Comparison of ENCODE assay signal across 10 cellular contexts in genomic region chr9:34588671-34589370, GRCh38. TPM values are rescaled to one million over a fixed set of nuclear protein-coding genes. Genes with fewer than 3 reads are reported as not detected.
A peak's percentile ranks its signal among the peaks of the same experiment; 100 is the strongest.
DNase-seq lines count a peak whose midpoint lies in the region; ATAC-seq and TF ChIP-seq lines count a peak whose summit lies in the region.
"Had no signal": no experiment of that assay in that cellular context is flagged by ENCODE, and none has a peak within 500 bp of the region (broad histone marks: within the 10 kb centered on the region; RNA-seq: fewer than 3 reads in every experiment).

No MANE protein-coding gene starts in this region.

- H3K56ac ChIP-seq in IMR-90 (ENCODE audit: extremely low read depth, insufficient read depth, low read length) = no peak overlapping the region

- H2BK5ac ChIP-seq in IMR-90 (ENCODE audit: low read depth, low read length, poor library complexity, severe bottlenecking) = no peak overlapping the region

- H3K9me1 ChIP-seq in IMR-90 (ENCODE audit: insufficient read depth, low read length) = no peaks in the 10 kb centered on the region

- no peak overlapping the region for H3K9ac ChIP-seq in BLaER1 treated with 17β-estradiol and CSF1 and Interleukin-3, amounts not matched to agents 10 nM and 100 nM
- H3K9ac ChIP-seq in IMR-90 (ENCODE audit: low read depth, low read length) (no peak overlapping the region), duodenal mucosa (ENCODE audit: low read depth in 1 of 2, low read length in 2 of 2) (no peak overlapping the region)

- H3K27me3 ChIP-seq in BLaER1 treated with 17β-estradiol and CSF1 and Interleukin-3, amounts not matched to agents 10 nM and 100 nM = peaks cover 88 to 100% (median 97%) of the 10 kb centered on the region in 11 experiments
- H3K27me3 ChIP-seq in IMR-90 (ENCODE audit: control insufficient read depth, insufficient read depth, low read length) (peaks cover 95% of the 10 kb centered on the region), duodenal mucosa (ENCODE audit: control insufficient read depth in 1 of 2, insufficient read depth in 2 of 2, low read length in 2 of 2) (peaks cover 70 to 77% of the 10 kb centered on the region in 2 donors)

- no peak overlapping the region for H4K8ac ChIP-seq in IMR-90 (ENCODE audit: low read depth in 2 of 2, low read length in 2 of 2)

- no peak for TF ChIP-seq POLR2A in IMR-90 (IDR thresholded peaks at IDR 0.05; ENCODE audit: low read depth, low read length)

- H3K9me3 Mint-ChIP-seq in nephron progenitor cell = no peaks in the 10 kb centered on the region

- TF ChIP-seq RAD21 in IMR-90 (IDR thresholded peaks at IDR 0.05; ENCODE audit: low read length) = no peak

- POLR2A ChIA-PET in IMR-90 (lab: Charles Lee; ENCODE audit: unreplicated experiment) = no interaction called here

- peaks cover 48% of the 10 kb centered on the region for H3K27me3 Mint-ChIP-seq in nephron progenitor cell (ENCODE audit: low read depth, poor library complexity)

- peaks cover 0 to 87% (median 61%) of the 10 kb centered on the region in 11 experiments; a peak in 19 of 22 replicates for H4K20me1 ChIP-seq in BLaER1 treated with 17β-estradiol and CSF1 and Interleukin-3, amounts not matched to agents 10 nM and 100 nM
- H4K20me1 ChIP-seq in IMR-90 (ENCODE audit: insufficient read depth, low read length) = peaks cover 8% of the 10 kb centered on the region

- peaks cover 59 to 66% (median 63%) of the 10 kb centered on the region in 10 experiments for H3K4me1 ChIP-seq in BLaER1 treated with 17β-estradiol and CSF1 and Interleukin-3, amounts not matched to agents 10 nM and 100 nM
- H3K4me1 ChIP-seq in IMR-90 (ENCODE audit: control insufficient read depth, insufficient read depth, low read length) (no peaks in the 10 kb centered on the region; the same call in 1 of the 2 replicates), duodenal mucosa (ENCODE audit: control insufficient read depth in 1 of 2, insufficient read depth in 2 of 2, low read length in 2 of 2) (peaks cover 26 to 37% of the 10 kb centered on the region in 2 donors)

- H2BK120ac ChIP-seq in IMR-90 (ENCODE audit: low read depth, low read length) = no peak overlapping the region

- H3K4me1 Mint-ChIP-seq in nephron progenitor cell = peaks cover 78% of the 10 kb centered on the region

- H3K23ac ChIP-seq in IMR-90 (ENCODE audit: low read depth, low read length) = peak overlapping the region; percentile 73; the same call in 1 of the 2 replicates

- no peak overlapping the region for H2AK5ac ChIP-seq in IMR-90 (ENCODE audit: low read depth, low read length)

- no peak overlapping the region for H2AK9ac ChIP-seq in IMR-90 (replicated peaks; ENCODE audit: low read depth, low read length, poor library complexity)

- no peak overlapping the region for H2BK15ac ChIP-seq in IMR-90 (ENCODE audit: low read depth, low read length)

- 2% methylated on average over 10 of the region's 51 CpGs; no CpG with 5 or more reads in 1 of the 2 experiments for WGBS in IMR-90 (ENCODE audit: extremely low coverage in 2 of 2, insufficient read length in 1 of 2), 2 experiments

- intact Hi-C loops in IMR-90 (cut with micrococcal nuclease) = no loop called here

- no peak overlapping the region for H4K5ac ChIP-seq in IMR-90 (ENCODE audit: low read depth, low read length)

- peak overlapping the region; percentile 81 to 96 (median 89) for H3K4me2 ChIP-seq in BLaER1 treated with 17β-estradiol and CSF1 and Interleukin-3, amounts not matched to agents 10 nM and 100 nM
- no peak overlapping the region for H3K4me2 ChIP-seq in IMR-90 (ENCODE audit: low read depth, low read length)

- CTCF ChIA-PET in IMR-90 (lab: Yijun Ruan, JAX) = interaction anchor here (1.6 kb wide), 1 partner anchor 185 kb away, joined by 5 read pairs; no protein-coding TSS in a partner anchor

- H3K79me1 ChIP-seq in IMR-90 (ENCODE audit: low read depth in 1 of 2, low read length in 2 of 2) = no peaks in the 10 kb centered on the region

- peak overlapping the region; percentile 63 for H3K27ac Mint-ChIP-seq in nephron progenitor cell

- TF ChIP-seq CTCF in IMR-90 (conservative IDR thresholded peaks at IDR 0.05; ENCODE audit: low read depth, low read length) (no peak), nephron progenitor cell (IDR thresholded peaks at IDR 0.05) (no peak)

- no peak overlapping the region for H3K18ac ChIP-seq in IMR-90 (ENCODE audit: low read depth, low read length)

- H3K36me3 Mint-ChIP-seq in nephron progenitor cell (ENCODE audit: low read depth) = no peaks in the 10 kb centered on the region

- H2BK20ac ChIP-seq in IMR-90 (ENCODE audit: low read depth, low read length) = no peak overlapping the region

- no peak for ATAC-seq in IMR-90 (ENCODE audit: low read depth)
- ATAC-seq in HG02610 (IDR thresholded peaks at IDR 0.05; ENCODE audit: unreplicated experiment) = no peak
- no peak for ATAC-seq in HG03521 (IDR thresholded peaks at IDR 0.05; ENCODE audit: unreplicated experiment)
- ATAC-seq in HG03108 (IDR thresholded peaks at IDR 0.05; ENCODE audit: unreplicated experiment) = no peak

- peak overlapping the region; percentile 97 for H3K4me3 Mint-ChIP-seq in nephron progenitor cell

- no peak overlapping the region for H3K14ac ChIP-seq in IMR-90 (replicated peaks; ENCODE audit: low read depth, low read length)

- in situ Hi-C loops in IMR-90 (cut with MboI; ENCODE audit: low sequenced_read_pairs) = no loop called here

- peak overlapping the region; percentile 42 to 69 (median 59); a peak in 16 of 20 replicates for H3K4me3 ChIP-seq in BLaER1 treated with 17β-estradiol and CSF1 and Interleukin-3, amounts not matched to agents 10 nM and 100 nM
- H3K4me3 ChIP-seq in IMR-90 (ENCODE audit: insufficient read depth, low read depth, low read length) (no peak overlapping the region), duodenal mucosa (ENCODE audit: low read depth in 1 of 2, low read length in 2 of 2) (peak overlapping the region; percentile 27 to 40)

- H3K4ac ChIP-seq in IMR-90 (ENCODE audit: low read depth, low read length) = no peak overlapping the region

- dilution Hi-C loops in IMR-90 (cut with HindIII; ENCODE audit: low sequenced_read_pairs, unreplicated experiment) = no loop called here

- 0 out of 22 replicates have a peak, but pooled peaks cover 0 to 5% (median 0%) of the 10 kb centered on the region in 11 experiments for H3K9me3 ChIP-seq in BLaER1 treated with 17β-estradiol and CSF1 and Interleukin-3, amounts not matched to agents 10 nM and 100 nM (replicated peaks in 1 of 11)
- H3K9me3 ChIP-seq in IMR-90 (ENCODE audit: control insufficient read depth, insufficient read depth, low read length) (no peaks in the 10 kb centered on the region), duodenal mucosa (ENCODE audit: control insufficient read depth in 1 of 2, low read length in 2 of 2) (no peaks in the 10 kb centered on the region)

- H4K91ac ChIP-seq in IMR-90 (ENCODE audit: insufficient read depth, low read depth, low read length) = no peak overlapping the region

- H3K36me3 ChIP-seq in BLaER1 treated with 17β-estradiol and CSF1 and Interleukin-3, amounts not matched to agents 10 nM and 100 nM = no peaks in the 10 kb centered on the region
- H3K36me3 ChIP-seq in IMR-90 (ENCODE audit: control insufficient read depth, insufficient read depth, low read length) = no peaks in the 10 kb centered on the region
- H3K36me3 ChIP-seq in duodenal mucosa (ENCODE audit: control insufficient read depth in 1 of 2, insufficient read depth in 2 of 2, low read length in 2 of 2) = no peaks in the 10 kb centered on the region

- BruUV-seq in IMR-90 (replicated peaks; lab: Mats Ljungman, UMichigan) = no TSS peak

- H2AFZ ChIP-seq in IMR-90 (replicated peaks; ENCODE audit: low read length, poor library complexity) = no peak overlapping the region

- no peak overlapping the region for H3K27ac ChIP-seq in BLaER1 treated with 17β-estradiol and CSF1 and Interleukin-3, amounts not matched to agents 10 nM and 100 nM
- H3K27ac ChIP-seq in IMR-90 (ENCODE audit: insufficient read depth, low read length) (no peak overlapping the region), duodenal mucosa (ENCODE audit: low read depth, low read length) (no peak overlapping the region)

- DNase-seq in IMR-90 = no peak
- peak; percentile 45 for DNase-seq in nephron progenitor cell
- no peak for DNase-seq in HT-29 (ENCODE audit: low spot score)
- DNase-seq: mammary epithelial cell had no signal

TF ChIP-seq in IMR-90, 13 proteins besides CTCF, POLR2A, EP300 and RAD21:
- TF ChIP-seq NFE2L2 (IDR thresholded peaks at IDR 0.05; ENCODE audit: low read depth, low read length) (no peak), BHLHE40 (IDR thresholded peaks at IDR 0.05; ENCODE audit: low read depth, low read length) (no peak), MAFK (IDR thresholded peaks at IDR 0.05; ENCODE audit: low read depth, low read length) (no peak)

RNA-seq across cellular contexts. Expression of gene CNTFR, which starts 0.7 kb away (rescaled TPM):
- total RNA-seq in IMR-90 (2012; rRNA removed) = not detected in 2 replicates
- not detected in 2 replicates for polyA plus RNA-seq in IMR-90 (2012; rRNA removed)
- 0.02 TPM in 1 of 2 replicates, not detected in the other for polyA plus RNA-seq in IMR-90 (2012; cell fraction: cytosol; rRNA removed)
- not detected in 2 replicates for polyA plus RNA-seq in IMR-90 (2012; cell fraction: nucleus; rRNA removed; ENCODE audit: low replicate concordance)
- total RNA-seq in HT-29 (2014; rRNA removed; shearing (Covaris generic)) = not detected in 2 replicates
- total RNA-seq: mammary epithelial cell, OCI-LY7 had no signal
- polyA plus RNA-seq: mammary epithelial cell had no signal

RNA-seq across cellular contexts. Expression of gene RPP25L, which starts 23.1 kb away (rescaled TPM):
- total RNA-seq in IMR-90 (2012; rRNA removed) = 13.3 and 20.4 TPM in 2 replicates
- polyA plus RNA-seq in IMR-90 (2012; rRNA removed) = 26.3 and 27.6 TPM in 2 replicates
- 39.7 and 47.9 TPM in 2 replicates for polyA plus RNA-seq in IMR-90 (2012; cell fraction: cytosol; rRNA removed)
- 8.7 and 19.9 TPM in 2 replicates for polyA plus RNA-seq in IMR-90 (2012; cell fraction: nucleus; rRNA removed; ENCODE audit: low replicate concordance)
- 48.7 and 67.6 TPM in 2 replicates for total RNA-seq in HT-29 (2014; rRNA removed; shearing (Covaris generic))

RNA-seq across cellular contexts. Expression of gene DCTN3, which starts 31.5 kb away (rescaled TPM):
- 104 and 122 TPM in 2 replicates for total RNA-seq in IMR-90 (2012; rRNA removed)
- polyA plus RNA-seq in IMR-90 (2012; rRNA removed) = 183 and 186 TPM in 2 replicates
- polyA plus RNA-seq in IMR-90 (2012; cell fraction: cytosol; rRNA removed) = 177 and 196 TPM in 2 replicates
- 103 and 138 TPM in 2 replicates for polyA plus RNA-seq in IMR-90 (2012; cell fraction: nucleus; rRNA removed; ENCODE audit: low replicate concordance)
- total RNA-seq in HT-29 (2014; rRNA removed; shearing (Covaris generic)) = 72.7 and 98.1 TPM in 2 replicates

RNA-seq across cellular contexts. Expression of gene ARID3C, which starts 40.0 kb away (rescaled TPM):
- not detected in 2 replicates for total RNA-seq in IMR-90 (2012; rRNA removed)
- polyA plus RNA-seq in IMR-90 (2012; rRNA removed) = 0.07 TPM in 1 of 2 replicates, not detected in the other
- polyA plus RNA-seq in IMR-90 (2012; cell fraction: cytosol; rRNA removed) = 0.02 TPM in 1 of 2 replicates, not detected in the other
- 0.05 and 0.07 TPM in 2 replicates for polyA plus RNA-seq in IMR-90 (2012; cell fraction: nucleus; rRNA removed; ENCODE audit: low replicate concordance)
- not detected in 2 replicates for total RNA-seq in HT-29 (2014; rRNA removed; shearing (Covaris generic))
- polyA plus RNA-seq: mammary epithelial cell had no signal

RNA-seq across cellular contexts. Expression of gene SIGMAR1, which starts 48.8 kb away (rescaled TPM):
- 38.6 and 44.6 TPM in 2 replicates for total RNA-seq in IMR-90 (2012; rRNA removed)
- 88.9 and 93.1 TPM in 2 replicates for polyA plus RNA-seq in IMR-90 (2012; rRNA removed)
- polyA plus RNA-seq in IMR-90 (2012; cell fraction: cytosol; rRNA removed) = 77.6 and 124 TPM in 2 replicates
- polyA plus RNA-seq in IMR-90 (2012; cell fraction: nucleus; rRNA removed; ENCODE audit: low replicate concordance) = 17.7 and 38.8 TPM in 2 replicates
- total RNA-seq in HT-29 (2014; rRNA removed; shearing (Covaris generic)) = 239 and 269 TPM in 2 replicates
